In genomic region chr1:88180449-88181108, GRCh38 we compare ENCODE assay signal across 1 cellular context.
TF ChIP-seq lines count a peak whose summit lies in the region.

No MANE protein-coding gene starts in this region.

TF ChIP-seq in GM23338, 12 proteins besides CTCF, POLR2A, EP300 and RAD21 (continued from another document):
- TF ChIP-seq ZNF462 (CRISPR knock-in tag; IDR thresholded peaks at IDR 0.05) (no peak), JUNB (IDR thresholded peaks at IDR 0.05; ENCODE audit: unreplicated experiment) (no peak), EZH2 (IDR thresholded peaks at IDR 0.05; ENCODE audit: low read depth, unreplicated experiment) (no peak)
